15 cellular contexts compared by ENCODE assay signal in genomic region chr17:301681-302299, GRCh38. TPM values are rescaled to one million over a fixed set of nuclear protein-coding genes. Genes with fewer than 3 reads are reported as not detected.
A peak's percentile ranks its signal among the peaks of the same experiment; 100 is the strongest.
DNase-seq lines count a peak whose midpoint lies in the region; ATAC-seq and TF ChIP-seq lines count a peak whose summit lies in the region.
"Had no signal": no experiment of that assay in that cellular context is flagged by ENCODE, and none has a peak within 500 bp of the region (broad histone marks: within the 10 kb centered on the region; RNA-seq: fewer than 3 reads in every experiment).

No MANE protein-coding gene starts in this region.

- H3K4me1 ChIP-seq in endodermal cell (ENCODE audit: control insufficient read depth, insufficient read depth, low read length) = no peaks in the 10 kb centered on the region
- H3K4me1 ChIP-seq in gastrocnemius medialis = peaks cover 5 to 6% of the 10 kb centered on the region in 2 donors
- H3K4me1 ChIP-seq: SJSA1 had no signal

- no peak overlapping the region for H3K27ac Mint-ChIP-seq in endodermal cell
- H3K27ac Mint-ChIP-seq: activated naive CD4-positive, alpha-beta T cell treated with anti-CD3 and anti-CD28 coated beads, Interleukin-2, amount 10 ng/mL, durations not matched to agents 7 days and 5 days; HFFc6 had no signal

- H3K9ac ChIP-seq in endodermal cell (ENCODE audit: extremely low read depth, low read length, poor library complexity, severe bottlenecking) = no peak overlapping the region

- H3K36me3 ChIP-seq in endodermal cell (ENCODE audit: control insufficient read depth, insufficient read depth, low read length) (no peaks in the 10 kb centered on the region), gastrocnemius medialis (no peaks in the 10 kb centered on the region)
- H3K36me3 ChIP-seq: cardiac muscle cell, SJSA1 had no signal

- H3K27me3 ChIP-seq in endodermal cell (ENCODE audit: control insufficient read depth, insufficient read depth, low read length, poor library complexity, severe bottlenecking) = peaks cover 23% of the 10 kb centered on the region
- H3K27me3 ChIP-seq in gastrocnemius medialis = no peaks in the 10 kb centered on the region
- H3K27me3 ChIP-seq: cardiac muscle cell had no signal

- intact Hi-C loops in left colon (cut with DNase I, micrococcal nuclease) (no loop called here), gastrocnemius medialis (cut with DNase I; ENCODE audit: low total_unique reads) (loop anchor here (1.0 to 5.0 kb wide), 2 partner anchors 34 to 49 kb away; no protein-coding TSS in a partner anchor)

- 90 to 94% methylated on average over 24 to 27 of the region's 27 CpGs for WGBS in endodermal cell (ENCODE audit: insufficient coverage in 1 of 2, insufficient read length in 1 of 2), 2 experiments

- in situ Hi-C loops in gastrocnemius medialis (cut with MboI; ENCODE audit: low sequenced_read_pairs in 4 of 4) = no loop called here

- H3K4me3 ChIP-seq in endodermal cell (ENCODE audit: low read length) (no peak overlapping the region), gastrocnemius medialis (peak overlapping the region in 2 of 4 donors; percentile 13 to 32)
- H3K4me3 ChIP-seq: cardiac muscle cell, SJSA1 had no signal

- no peaks in the 10 kb centered on the region for H3K36me3 Mint-ChIP-seq in endodermal cell (ENCODE audit: low read depth)
- H3K36me3 Mint-ChIP-seq: activated naive CD4-positive, alpha-beta T cell treated with anti-CD3 and anti-CD28 coated beads, Interleukin-2, amount 10 ng/mL, durations not matched to agents 7 days and 5 days had no signal

- no peak overlapping the region for H3K4me3 Mint-ChIP-seq in endodermal cell
- H3K4me3 Mint-ChIP-seq: activated naive CD4-positive, alpha-beta T cell treated with anti-CD3 and anti-CD28 coated beads, Interleukin-2, amount 10 ng/mL, durations not matched to agents 7 days and 5 days; HFFc6 had no signal

- peaks cover 5% of the 10 kb centered on the region for H3K4me1 Mint-ChIP-seq in endodermal cell
- H3K4me1 Mint-ChIP-seq: activated naive CD4-positive, alpha-beta T cell treated with anti-CD3 and anti-CD28 coated beads, Interleukin-2, amount 10 ng/mL, durations not matched to agents 7 days and 5 days had no signal

- TF ChIP-seq CTCF in endodermal cell (conservative IDR thresholded peaks at IDR 0.05) (no peak), gastrocnemius medialis (IDR thresholded peaks at IDR 0.05 in 4 of 5, conservative IDR thresholded peaks at IDR 0.05 in 1 of 5) (no peak)

- no peaks in the 10 kb centered on the region for H3K9me3 ChIP-seq in endodermal cell (ENCODE audit: control insufficient read depth, low read length)
- no peaks in the 10 kb centered on the region for H3K9me3 ChIP-seq in gastrocnemius medialis
- H3K9me3 ChIP-seq: SJSA1 had no signal

- DNase-seq in ELR (ENCODE audit: low read depth) (peak; percentile 8), endodermal cell (no peak), left colon (peak; percentile 50), gastrocnemius medialis (peak in 1 of 2 donors; percentile 62), NOMO-1 treated with DMSO at 0.1 percent for 48 hours (lab: John Stamatoyannopoulos, UW; ENCODE audit: unreplicated experiment) (no peak), GF-D8 (lab: John Stamatoyannopoulos, UW) (no peak), cerebellar cortex (ENCODE audit: low spot score) (no peak)
- DNase-seq: activated naive CD4-positive, alpha-beta T cell treated with anti-CD3 and anti-CD28 coated beads, Interleukin-2, amount 10 ng/mL, durations not matched to agents 7 days and 5 days; erythroblast; HFFc6; NCI-H1694; NCI-H774 had no signal

- no peaks in the 10 kb centered on the region for H3K9me3 Mint-ChIP-seq in endodermal cell
- H3K9me3 Mint-ChIP-seq: activated naive CD4-positive, alpha-beta T cell treated with anti-CD3 and anti-CD28 coated beads, Interleukin-2, amount 10 ng/mL, durations not matched to agents 7 days and 5 days; HFFc6 had no signal

- no peaks in the 10 kb centered on the region for H3K27me3 Mint-ChIP-seq in endodermal cell (ENCODE audit: insufficient read depth)

- ATAC-seq in left colon = peak; percentile 57
- ATAC-seq in gastrocnemius medialis = peak; percentile 60 to 66
- no peak for ATAC-seq in HG03439 (IDR thresholded peaks at IDR 0.05; ENCODE audit: unreplicated experiment)

- no peak for TF ChIP-seq POLR2A in gastrocnemius medialis (IDR thresholded peaks at IDR 0.05)

- H3K27ac ChIP-seq in endodermal cell (ENCODE audit: low read depth, low read length) (peak overlapping the region; percentile 29), gastrocnemius medialis (peak overlapping the region; percentile 74 to 83 (median 78))
- H3K27ac ChIP-seq: SJSA1 had no signal

RNA-seq across cellular contexts. Expression of gene RPH3AL, which starts 50.8 kb away (rescaled TPM):
- total RNA-seq in endodermal cell (10 to 100 TPM; 14.7 to 16.9 TPM), left colon (10 to 100 TPM; 32.7 to 42.3 TPM), gastrocnemius medialis (10 to 100 TPM in 2 of 4 donors, 1 to 10 TPM in 2; 6.3 to 14.4 (median 10.8) TPM)
- polyA plus RNA-seq in endodermal cell (2013, experiment 1 of 2) = 4.1 TPM
- 4.6 TPM for polyA plus RNA-seq in endodermal cell (2013, experiment 2 of 2)

Comparison
In these comparisons a context has a peak if more than half of its experiments do, and no peak if none do; other contexts are left out.
1. DNase-seq: peak in ELR (single experiment) and left colon (2 of 2); none in endodermal cell (single experiment), NOMO-1 treated with DMSO at 0.1 percent for 48 hours (single experiment), GF-D8 (single experiment) and cerebellar cortex (single experiment).